Comparison of ENCODE assay signal across 19 cellular contexts in the genomic region with DNA sequence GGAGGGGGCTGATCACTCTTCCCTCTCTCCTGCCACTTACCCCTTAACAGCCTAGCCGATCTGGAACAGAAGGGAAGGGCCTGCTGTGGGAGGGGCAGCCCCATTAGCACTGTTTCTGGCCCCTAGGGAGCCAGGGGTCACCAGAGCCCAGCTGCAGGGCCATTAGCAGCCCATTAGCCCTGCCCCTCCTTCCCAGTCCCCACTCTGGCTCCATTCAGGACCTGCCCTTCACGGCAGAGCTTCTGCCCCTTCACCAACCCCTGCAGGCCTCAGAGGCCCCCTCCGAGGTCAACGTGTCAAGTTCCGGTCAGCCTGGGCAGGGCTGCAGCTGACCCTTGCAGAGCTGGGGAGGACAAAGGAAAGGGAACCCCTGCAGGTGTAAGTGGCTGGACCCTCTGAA. TPM values are rescaled to one million over a fixed set of nuclear protein-coding genes. Genes with fewer than 3 reads are reported as not detected.
DNase-seq lines count a peak whose midpoint lies in the region; ATAC-seq and TF ChIP-seq lines count a peak whose summit lies in the region.
"Had no signal": no experiment of that assay in that cellular context is flagged by ENCODE, and none has a peak within 500 bp of the region (broad histone marks: within the 10 kb centered on the region; RNA-seq: fewer than 3 reads in every experiment).

No MANE protein-coding gene starts in this region.

- intact Hi-C loops in vagina (cut with DNase I), result no loop called here

- CTCF ChIA-PET in HEK293 (lab: Yijun Ruan, JAX), result interaction anchor here (0.7 kb wide), 2 partner anchors 118 to 258 kb away, joined by 4 read pairs; no protein-coding TSS in a partner anchor

- H3K4me3 ChIP-seq in BLaER1, result no peak overlapping the region
- H3K4me3 ChIP-seq in HEK293 (ENCODE audit: low read depth, low read length), result no peak overlapping the region
- H3K4me3 ChIP-seq in endodermal cell (ENCODE audit: low read length), result no peak overlapping the region
- no peak overlapping the region for H3K4me3 ChIP-seq in WERI-Rb-1 (ENCODE audit: low read depth, low read length)
- H3K4me3 ChIP-seq in vagina, result no peak overlapping the region
- H3K4me3 ChIP-seq: BLaER1 treated with 17β-estradiol and CSF1 and Interleukin-3, amounts not matched to agents 10 nM and 100 nM; SJCRH30 had no signal

- H3K4me1 Mint-ChIP-seq in endodermal cell (peaks cover 34% of the 10 kb centered on the region), nephron progenitor cell (peaks cover 78% of the 10 kb centered on the region)

- 45% methylated on average over 5 of the region's 5 CpGs; no CpG with 5 or more reads in 1 of the 2 experiments for WGBS in endodermal cell (ENCODE audit: insufficient coverage in 1 of 2, insufficient read length in 1 of 2), 2 experiments

- H4K20me1 ChIP-seq in BLaER1, result no peaks in the 10 kb centered on the region
- H4K20me1 ChIP-seq: BLaER1 treated with 17β-estradiol and CSF1 and Interleukin-3, amounts not matched to agents 10 nM and 100 nM had no signal

- H3K36me3 ChIP-seq in BLaER1, result no peaks in the 10 kb centered on the region
- no peaks in the 10 kb centered on the region for H3K36me3 ChIP-seq in HEK293 (ENCODE audit: control insufficient read depth in 2 of 2, insufficient read depth in 1 of 2, low read length in 2 of 2)
- H3K36me3 ChIP-seq in endodermal cell (ENCODE audit: control insufficient read depth, insufficient read depth, low read length), result no peaks in the 10 kb centered on the region
- no peaks in the 10 kb centered on the region for H3K36me3 ChIP-seq in WERI-Rb-1
- H3K36me3 ChIP-seq in vagina, result no peaks in the 10 kb centered on the region
- H3K36me3 ChIP-seq: BLaER1 treated with 17β-estradiol and CSF1 and Interleukin-3, amounts not matched to agents 10 nM and 100 nM; SJCRH30 had no signal

- H3K4me3 Mint-ChIP-seq in endodermal cell (no peak overlapping the region), nephron progenitor cell (no peak overlapping the region)
- H3K4me3 Mint-ChIP-seq: CD8-positive, alpha-beta T cell; IgD-negative memory B cell had no signal

- no peak overlapping the region for H3K9ac ChIP-seq in BLaER1
- H3K9ac ChIP-seq in endodermal cell (ENCODE audit: extremely low read depth, low read length, poor library complexity, severe bottlenecking), result no peak overlapping the region
- H3K9ac ChIP-seq: BLaER1 treated with 17β-estradiol and CSF1 and Interleukin-3, amounts not matched to agents 10 nM and 100 nM had no signal

- peak overlapping the region; percentile 55; the same call in 1 of the 2 replicates for H3K27ac ChIP-seq in BLaER1
- H3K27ac ChIP-seq in HEK293 (ENCODE audit: extremely low read depth, low read depth, low read length), result no peak overlapping the region
- no peak overlapping the region for H3K27ac ChIP-seq in endodermal cell (ENCODE audit: low read depth, low read length)
- no peak overlapping the region for H3K27ac ChIP-seq in WERI-Rb-1
- H3K27ac ChIP-seq in vagina, result no peak overlapping the region
- H3K27ac ChIP-seq: BLaER1 treated with 17β-estradiol and CSF1 and Interleukin-3, amounts not matched to agents 10 nM and 100 nM; RWPE1; SJCRH30 had no signal

- peak; percentile 93 for DNase-seq in endodermal cell
- DNase-seq in nephron progenitor cell, result peak; percentile 53
- no peak for DNase-seq in WERI-Rb-1
- no peak for DNase-seq in vagina (ENCODE audit: extremely low spot score in 2 of 2)
- DNase-seq: CD8-positive, alpha-beta T cell; DND-41; GOT3; HCEC 1CT; NCI-H1694; NCI-H2081; NCI-H446; NCI-H526 treated with DMSO at 0.1 percent for 48 hours; SJCRH30 had no signal

- H3K27me3 Mint-ChIP-seq in endodermal cell (ENCODE audit: insufficient read depth) (peaks cover 42% of the 10 kb centered on the region), nephron progenitor cell (ENCODE audit: low read depth, poor library complexity) (peaks cover 29% of the 10 kb centered on the region)

- no peak for TF ChIP-seq CTCF in HEK293 (tag by site-specific recombination; IDR thresholded peaks at IDR 0.05)
- no peak for TF ChIP-seq CTCF in endodermal cell (conservative IDR thresholded peaks at IDR 0.05)
- TF ChIP-seq CTCF in nephron progenitor cell (IDR thresholded peaks at IDR 0.05), result no peak
- TF ChIP-seq CTCF in WERI-Rb-1 (IDR thresholded peaks at IDR 0.05; ENCODE audit: low read depth, low read length), result no peak
- no peak for TF ChIP-seq CTCF in vagina (IDR thresholded peaks at IDR 0.05)

- H3K4me1 ChIP-seq in BLaER1 (peaks cover 48% of the 10 kb centered on the region), HEK293 (ENCODE audit: control insufficient read depth, insufficient read depth, low read length) (peaks cover 4% of the 10 kb centered on the region; the same call in 1 of the 2 replicates), endodermal cell (ENCODE audit: control insufficient read depth, insufficient read depth, low read length) (peaks cover 20% of the 10 kb centered on the region), vagina (no peaks in the 10 kb centered on the region)
- H3K4me1 ChIP-seq: SJCRH30 had no signal

- no peak overlapping the region; the same call in 1 of the 2 replicates for H3K4me2 ChIP-seq in BLaER1

- TF ChIP-seq POLR2A in vagina (IDR thresholded peaks at IDR 0.05), result no peak

- POLR2A ChIA-PET in HEK293 (lab: Yijun Ruan, JAX), result no interaction called here

- H3K27ac Mint-ChIP-seq in endodermal cell, result no peak overlapping the region
- H3K27ac Mint-ChIP-seq in nephron progenitor cell, result no peak overlapping the region
- H3K27ac Mint-ChIP-seq: CD8-positive, alpha-beta T cell; IgD-negative memory B cell had no signal

- H3K27me3 ChIP-seq in BLaER1 (no peaks in the 10 kb centered on the region), endodermal cell (ENCODE audit: control insufficient read depth, insufficient read depth, low read length, poor library complexity, severe bottlenecking) (no peaks in the 10 kb centered on the region), WERI-Rb-1 (ENCODE audit: insufficient read depth, low read depth, severe bottlenecking) (peaks cover 11% of the 10 kb centered on the region), vagina (no peaks in the 10 kb centered on the region)
- H3K27me3 ChIP-seq: BLaER1 treated with 17β-estradiol and CSF1 and Interleukin-3, amounts not matched to agents 10 nM and 100 nM had no signal

- no peak for ATAC-seq in HG02884 (IDR thresholded peaks at IDR 0.05; ENCODE audit: unreplicated experiment)
- ATAC-seq: CD8-positive, alpha-beta T cell had no signal

- H3K9me3 Mint-ChIP-seq in endodermal cell, result no peaks in the 10 kb centered on the region
- H3K9me3 Mint-ChIP-seq in nephron progenitor cell, result no peaks in the 10 kb centered on the region
- H3K9me3 Mint-ChIP-seq: CD8-positive, alpha-beta T cell; IgD-negative memory B cell had no signal

- H3K9me3 ChIP-seq in BLaER1 (no peaks in the 10 kb centered on the region), HEK293 (ENCODE audit: control insufficient read depth, insufficient read depth, low read depth, low read length) (no peaks in the 10 kb centered on the region), endodermal cell (ENCODE audit: control insufficient read depth, low read length) (no peaks in the 10 kb centered on the region), WERI-Rb-1 (ENCODE audit: severe bottlenecking) (no peaks in the 10 kb centered on the region), vagina (no peaks in the 10 kb centered on the region)
- H3K9me3 ChIP-seq: BLaER1 treated with 17β-estradiol and CSF1 and Interleukin-3, amounts not matched to agents 10 nM and 100 nM had no signal

- H3K36me3 Mint-ChIP-seq in endodermal cell (ENCODE audit: low read depth) (no peaks in the 10 kb centered on the region), nephron progenitor cell (ENCODE audit: low read depth) (no peaks in the 10 kb centered on the region)
- H3K36me3 Mint-ChIP-seq: CD8-positive, alpha-beta T cell; IgD-negative memory B cell had no signal

TF ChIP-seq in HEK293, 187 proteins besides CTCF, POLR2A, EP300 and RAD21:
- TF ChIP-seq ZFHX2 (tag by site-specific recombination; conservative IDR thresholded peaks at IDR 0.05) (no peak), KLF17 (tag by site-specific recombination; IDR thresholded peaks at IDR 0.05) (peak; percentile 81), GFI1B (tag by site-specific recombination; IDR thresholded peaks at IDR 0.05) (no peak), SALL2 (tag by site-specific recombination; IDR thresholded peaks at IDR 0.05; ENCODE audit: borderline replicate concordance) (no peak), ZNF391 (tag by site-specific recombination; IDR thresholded peaks at IDR 0.05; ENCODE audit: borderline replicate concordance, low read depth) (no peak), ZNF549 (tag by site-specific recombination; IDR thresholded peaks at IDR 0.05) (no peak)
TF ChIP-seq in HEK293: peak in this region for 1.

RNA-seq across cellular contexts. Expression of gene KCNJ12, which starts 18.5 kb away (rescaled TPM):
- total RNA-seq in endodermal cell, result 1 to 10 TPM; 2.3 to 2.6 TPM
- polyA plus RNA-seq in endodermal cell (2013, experiment 1 of 2), result 1.9 TPM
- polyA plus RNA-seq in endodermal cell (2013, experiment 2 of 2), result 1.7 TPM
- total RNA-seq in vagina, result 2.2 TPM
- polyA plus RNA-seq: IgD-negative memory B cell had no signal

Comparison
In these comparisons a context has a peak if more than half of its experiments do, and no peak if none do; other contexts are left out.
1. DNase-seq: peak in endodermal cell (single experiment) and nephron progenitor cell (single experiment); none in WERI-Rb-1 (single experiment) and vagina (0 of 2).